24 cellular contexts compared by ENCODE assay signal in genomic region chr2:148106331-148106730, GRCh38.
"Had no signal": no experiment of that assay in that cellular context is flagged by ENCODE, and none has a peak within 500 bp of the region (broad histone marks: within the 10 kb centered on the region; RNA-seq: fewer than 3 reads in every experiment).

No MANE protein-coding gene starts in this region.

- H3K4me1 Mint-ChIP-seq: neural crest cell had no signal

- H3K27me3 Mint-ChIP-seq: memory B cell; progenitor cell of endocrine pancreas; stimulated activated memory B cell treated with anti-CD40 and anti-IgM and Interleukin-4, amounts not matched to agents 10 μg/mL and 1 μg/mL and 100 μg/mL, for 72 hours had no signal

- H3K4me3 ChIP-seq: dorsolateral prefrontal cortex, gastroesophageal sphincter, left ventricle myocardium inferior, lower lobe of right lung, pancreas, stomach, thoracic aorta, transverse colon had no signal

- H3K4me3 Mint-ChIP-seq: memory B cell; mesothelial cell of epicardium; natural killer cell; neural crest cell; stimulated activated memory B cell treated with anti-CD40 and anti-IgM and Interleukin-4, amounts not matched to agents 10 μg/mL and 1 μg/mL and 100 μg/mL, for 72 hours had no signal

- H3K27ac Mint-ChIP-seq: memory B cell; mesothelial cell of epicardium; natural killer cell; progenitor cell of endocrine pancreas; stimulated activated memory B cell treated with anti-CD40 and anti-IgM and Interleukin-4, amounts not matched to agents 10 μg/mL and 1 μg/mL and 100 μg/mL, for 72 hours had no signal

- DNase-seq: cortex of kidney; dorsolateral prefrontal cortex; effector CD8-positive, alpha-beta T cell; glutamatergic neuron; left cardiac atrium; left ventricle myocardium inferior; lower lobe of right lung; natural killer cell; nucleus accumbens; pancreas; right cardiac atrium; stimulated activated CD4-positive, alpha-beta T cell treated with anti-CD3 and anti-CD28 coated beads, Interleukin-1b, Interleukin-23, amount 100 ng/mL, for 48 hours; stimulated activated CD4-positive, alpha-beta T cell treated with anti-CD3 and anti-CD28 coated beads, Interleukin-4, amount 100 ng/mL, for 24 hours; stomach; substantia nigra; transverse colon had no signal

- H3K36me3 Mint-ChIP-seq: natural killer cell had no signal

- H3K9me3 Mint-ChIP-seq: natural killer cell had no signal

- ATAC-seq: esophagus mucosa; gastroesophageal sphincter; left cardiac atrium; lower lobe of right lung; natural killer cell; pancreas; right cardiac atrium; stimulated activated memory B cell treated with anti-CD40 and anti-IgM and Interleukin-4, amounts not matched to agents 10 μg/mL and 1 μg/mL and 100 μg/mL, for 72 hours had no signal
